In the genomic region with DNA sequence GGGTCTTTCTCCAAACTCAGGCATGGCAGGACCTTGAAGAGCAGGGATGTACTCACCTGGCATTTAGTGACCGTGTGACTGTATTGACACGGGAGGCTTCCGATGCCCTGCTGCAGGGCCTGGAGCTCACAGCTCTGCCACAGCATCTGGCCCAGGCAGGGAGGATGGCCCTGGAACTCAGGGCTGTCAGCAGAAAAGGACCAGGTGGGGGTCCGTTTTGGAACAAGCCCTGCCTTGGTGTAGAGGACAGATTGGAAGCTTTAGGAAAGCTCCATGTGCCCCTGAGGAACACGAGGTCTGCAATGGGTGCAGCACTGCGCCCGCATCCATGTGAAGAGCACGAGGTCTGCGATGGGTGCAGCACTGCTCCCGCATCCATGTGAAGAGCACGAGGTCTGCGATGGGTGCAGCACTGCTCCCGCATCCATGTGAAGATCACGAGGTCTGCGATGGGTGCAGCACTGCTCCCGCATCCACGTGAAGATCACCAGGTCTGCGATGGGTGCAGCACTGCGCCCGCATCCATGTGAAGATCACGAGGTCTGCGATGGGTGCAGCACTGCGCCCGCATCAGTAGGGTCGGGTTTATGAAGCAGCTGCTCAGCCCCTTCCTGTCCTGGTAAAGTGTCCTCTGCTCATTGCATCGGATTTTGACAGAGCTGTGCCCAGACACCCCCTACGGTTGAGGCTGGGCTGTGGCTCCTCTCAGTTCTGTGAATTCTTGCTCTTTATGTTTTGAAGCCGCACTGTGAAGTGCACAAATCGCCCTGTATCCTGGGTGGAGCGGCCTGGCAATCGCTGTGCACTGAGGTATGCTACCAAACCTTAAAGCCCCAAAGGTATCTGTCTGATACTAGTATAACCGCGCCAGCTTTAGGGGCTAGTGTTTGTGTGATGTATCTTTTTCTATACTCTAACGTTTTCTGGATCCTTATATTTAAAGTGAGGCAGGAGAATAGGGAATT, we compare ENCODE assay signal across 21 cellular contexts.
DNase-seq lines count a peak whose midpoint lies in the region; ATAC-seq, FAIRE-seq and TF ChIP-seq lines count a peak whose summit lies in the region.
"Had no signal": no experiment of that assay in that cellular context is flagged by ENCODE, and none has a peak within 500 bp of the region (broad histone marks: within the 10 kb centered on the region; RNA-seq: fewer than 3 reads in every experiment).

No MANE protein-coding gene starts in this region.

- no CpG with 5 or more reads among the region's 34 CpGs for WGBS in H9 (ENCODE audit: extremely low coverage, insufficient read length, low lambda C conversion rate)
- WGBS in stomach, 5 donors, result 81 to 88% (median 86%) methylated on average over 23 to 34 of the region's 34 CpGs

- DNase-seq in H9, result peak; percentile 15
- no peak for DNase-seq in bronchial epithelial cell (ENCODE audit: low read depth)
- peak; percentile 6 to 26 for DNase-seq in mesothelial cell of epicardium (ENCODE audit: low spot score in 2 of 2, unreplicated experiment in 2 of 2)
- peak; percentile 5 for DNase-seq in stomach
- DNase-seq in cerebellar nuclear complex (lab: John Stamatoyannopoulos, UW), result no peak
- DNase-seq in epidermal melanocyte (ENCODE audit: insufficient read length, low spot score), result no peak
- DNase-seq: ACHN, C1 segment of cervical spinal cord, DMS79, HFFc6, KG1, NCI-H1105 treated with DMSO at 0.1 percent for 48 hours, NCI-H1694 treated with DMSO at 0.1 percent for 48 hours, NCI-H345, NCI-H524 treated with DMSO at 0.1 percent for 48 hours, PC-9 had no signal

- no peak overlapping the region for H3K4me3 ChIP-seq in bronchial epithelial cell (ENCODE audit: low read depth, low read length)
- H3K4me3 ChIP-seq in stomach, result no peak overlapping the region
- H3K4me3 ChIP-seq: PC-9 had no signal

- H2BK5ac ChIP-seq in H9 (ENCODE audit: insufficient read length, low read length), result no peak overlapping the region

- no peak overlapping the region for H3K9ac ChIP-seq in H9 (ENCODE audit: extremely low read depth, insufficient read length, low read length)

- no peak overlapping the region for H3K23ac ChIP-seq in H9 (ENCODE audit: insufficient read length, low read depth, low read length)

- H3K56ac ChIP-seq in H9 (ENCODE audit: insufficient read length, low read depth, low read length), result no peak overlapping the region

- H2BK20ac ChIP-seq in H9 (ENCODE audit: low read depth, low read length, poor library complexity, severe bottlenecking), result no peak overlapping the region

- no peak overlapping the region for H2BK15ac ChIP-seq in H9 (ENCODE audit: low read depth, low read length)

- H2AK5ac ChIP-seq in H9 (ENCODE audit: insufficient read length, low read length), result no peak overlapping the region

- H3K36me3 ChIP-seq in bronchial epithelial cell (ENCODE audit: control insufficient read depth, insufficient read depth, low read length) (no peaks in the 10 kb centered on the region), stomach (no peaks in the 10 kb centered on the region)

- no peak overlapping the region for H2BK12ac ChIP-seq in H9 (ENCODE audit: insufficient read length, low read depth, low read length)

- peaks cover 0 to 3% of the 10 kb centered on the region in 2 experiments; a peak in 3 of 5 replicates for H3K9me3 Mint-ChIP-seq in H9
- H3K9me3 Mint-ChIP-seq in mesothelial cell of epicardium, result no peaks in the 10 kb centered on the region

- H2BK120ac ChIP-seq in H9 (ENCODE audit: low read depth, low read length, poor library complexity, severe bottlenecking), result no peak overlapping the region

- no peak overlapping the region for H4K91ac ChIP-seq in H9 (ENCODE audit: insufficient read length, low read depth, low read length)

- H3K79me2 ChIP-seq in H9 (ENCODE audit: insufficient read depth, low read length), result no peaks in the 10 kb centered on the region

- no peak overlapping the region for H3K27ac Mint-ChIP-seq in H9
- H3K27ac Mint-ChIP-seq in mesothelial cell of epicardium, result no peak overlapping the region
- H3K27ac Mint-ChIP-seq: HFFc6 had no signal

- peaks cover 83% of the 10 kb centered on the region for H3K27me3 Mint-ChIP-seq in H9 (ENCODE audit: low read depth)
- H3K27me3 Mint-ChIP-seq in mesothelial cell of epicardium (ENCODE audit: low read depth), result peaks cover 90% of the 10 kb centered on the region

- no peak for TF ChIP-seq EP300 in stomach (IDR thresholded peaks at IDR 0.05)

- peak; percentile 40 for FAIRE-seq in bronchial epithelial cell (lab: Jason Lieb, UNC)
- FAIRE-seq: GM12892, GM18507, HepG2 had no signal

- ATAC-seq in HG03571 (IDR thresholded peaks at IDR 0.05; ENCODE audit: unreplicated experiment), result no peak
- ATAC-seq: HepG2 had no signal

- H3K14ac ChIP-seq in H9 (ENCODE audit: insufficient read depth, low read length), result no peak overlapping the region

- H3K23me2 ChIP-seq in H9 (ENCODE audit: insufficient read length, low read depth, low read length, poor library complexity, severe bottlenecking), result no peaks in the 10 kb centered on the region

- peaks cover 3 to 10% of the 10 kb centered on the region in 2 experiments; a peak in 3 of 4 replicates for H3K4me1 Mint-ChIP-seq in H9
- H3K4me1 Mint-ChIP-seq in mesothelial cell of epicardium, result no peaks in the 10 kb centered on the region

- H3K27ac ChIP-seq in H9 (ENCODE audit: insufficient read length, low read depth, low read length), result no peak overlapping the region
- no peak overlapping the region for H3K27ac ChIP-seq in stomach
- H3K27ac ChIP-seq: PC-9, RWPE1 had no signal

- no peaks in the 10 kb centered on the region for H4K20me1 ChIP-seq in H9 (ENCODE audit: control insufficient read depth, insufficient read depth, insufficient read length)

- H3T11ph ChIP-seq in H9 (ENCODE audit: low read length), result no peak overlapping the region

- H3K4me2 ChIP-seq in H9 (ENCODE audit: insufficient read depth, insufficient read length, low read length), result no peak overlapping the region
- H3K4me2 ChIP-seq: PC-9 had no signal

- H3K79me1 ChIP-seq in H9 (ENCODE audit: insufficient read depth, low read depth, low read length, poor library complexity, severe bottlenecking), result no peaks in the 10 kb centered on the region

- H3K36me3 Mint-ChIP-seq in H9 (ENCODE audit: insufficient read depth in 1 of 3, low read depth in 3 of 3), result no peaks in the 10 kb centered on the region; a peak in 1 of 7 replicates
- no peaks in the 10 kb centered on the region for H3K36me3 Mint-ChIP-seq in mesothelial cell of epicardium

- H3K4me3 Mint-ChIP-seq in H9 (no peak overlapping the region), mesothelial cell of epicardium (no peak overlapping the region)
- H3K4me3 Mint-ChIP-seq: HFFc6 had no signal

- no peaks in the 10 kb centered on the region for H3K4me1 ChIP-seq in H9 (ENCODE audit: insufficient read depth, low read length)
- H3K4me1 ChIP-seq in stomach, result peaks cover 0 to 3% (median 0%) of the 10 kb centered on the region in 4 donors

- TF ChIP-seq POLR2A in stomach (IDR thresholded peaks at IDR 0.05), result no peak

- intact Hi-C loops in stomach (cut with DNase I; ENCODE audit: low total_unique reads), result no loop called here

- H3K18ac ChIP-seq in H9 (ENCODE audit: insufficient read length, low read depth, low read length), result no peak overlapping the region

- no peak overlapping the region for H4K5ac ChIP-seq in H9 (ENCODE audit: insufficient read length, low read depth, low read length)

- H3K27me3 ChIP-seq in H9 (ENCODE audit: insufficient read depth, low read length) (no peaks in the 10 kb centered on the region; the same call in 1 of the 2 replicates), bronchial epithelial cell (ENCODE audit: control insufficient read depth, insufficient read depth, low read length) (no peaks in the 10 kb centered on the region), stomach (peaks cover 0 to 61% (median 23%) of the 10 kb centered on the region in 3 donors)

- no peak overlapping the region for H2AFZ ChIP-seq in H9 (ENCODE audit: low read length)
- H2AFZ ChIP-seq: PC-9 had no signal

- no peak for TF ChIP-seq CTCF in H9 (conservative IDR thresholded peaks at IDR 0.05)
- no peak for TF ChIP-seq CTCF in bronchial epithelial cell (IDR thresholded peaks at IDR 0.05; ENCODE audit: insufficient read depth, low read length, severe bottlenecking)
- TF ChIP-seq CTCF in mesothelial cell of epicardium (IDR thresholded peaks at IDR 0.05; ENCODE audit: unreplicated experiment), result no peak
- no peak for TF ChIP-seq CTCF in stomach (IDR thresholded peaks at IDR 0.05)

- no peaks in the 10 kb centered on the region for H3K9me3 ChIP-seq in H9 (ENCODE audit: control insufficient read depth, low read depth, low read length)
- H3K9me3 ChIP-seq in stomach, result no peaks in the 10 kb centered on the region

- H4K8ac ChIP-seq in H9 (replicated peaks; ENCODE audit: insufficient read length, low read depth, low read length), result no peak overlapping the region

- H3K4ac ChIP-seq in H9 (ENCODE audit: low read depth, low read length), result no peak overlapping the region

Comparison
In these comparisons a context has a peak if more than half of its experiments do, and no peak if none do; other contexts are left out.
1. DNase-seq: peak in H9 (single experiment), mesothelial cell of epicardium (2 of 2) and stomach (single experiment); none in bronchial epithelial cell (single experiment), cerebellar nuclear complex (0 of 2) and epidermal melanocyte (single experiment).